12 cellular contexts compared by ENCODE assay signal in the genomic region with DNA sequence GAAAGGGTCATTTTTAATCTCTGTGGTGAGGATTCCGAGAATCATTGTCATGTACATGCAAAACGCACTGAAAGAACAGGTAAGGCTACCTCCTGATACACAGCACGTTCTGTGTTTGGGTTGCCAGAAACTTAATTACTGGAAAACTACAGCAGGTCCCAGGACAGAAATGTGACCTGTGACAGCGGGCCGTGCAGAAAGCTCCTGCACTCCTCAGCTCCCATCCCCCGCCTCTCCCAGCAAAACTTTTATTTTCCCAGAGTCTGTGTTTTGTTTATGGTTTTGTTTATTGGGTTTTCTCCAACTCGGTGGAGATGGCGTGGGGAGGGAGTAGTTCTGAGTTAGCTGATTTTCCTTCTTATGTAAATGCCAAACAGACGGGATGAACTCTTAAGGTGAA. TPM values are rescaled to one million over a fixed set of nuclear protein-coding genes. Genes with fewer than 3 reads are reported as not detected.
DNase-seq lines count a peak whose midpoint lies in the region; ATAC-seq, FAIRE-seq and TF ChIP-seq lines count a peak whose summit lies in the region.
"Had no signal": no experiment of that assay in that cellular context is flagged by ENCODE, and none has a peak within 500 bp of the region (broad histone marks: within the 10 kb centered on the region; RNA-seq: fewer than 3 reads in every experiment).

No MANE protein-coding gene starts in this region.

- H3K27me3 Mint-ChIP-seq in HFFc6 (ENCODE audit: insufficient read depth): no peaks in the 10 kb centered on the region; the same call in 1 of the 2 replicates
- no peaks in the 10 kb centered on the region for H3K27me3 Mint-ChIP-seq in chondrocyte (ENCODE audit: low read depth)

- H3K4me1 Mint-ChIP-seq in HFFc6 (ENCODE audit: low read depth) (peaks cover 59% of the 10 kb centered on the region), chondrocyte (ENCODE audit: low read depth) (peaks cover 61% of the 10 kb centered on the region)

- DNase-seq in HFFc6 (no peak), chondrocyte (ENCODE audit: low spot score) (no peak), left lung (no peak), stomach (no peak), NCI-H1436 (lab: John Stamatoyannopoulos, UW) (no peak), GM12892 (ENCODE audit: insufficient read length) (no peak)
- DNase-seq: activated T-cell treated with anti-CD3 and anti-CD28 coated beads, Interleukin-2, amount 50 U/mL, for 1 hour; effector memory CD4-positive, alpha-beta T cell; NCI-H524 had no signal

- TF ChIP-seq EP300 in stomach (IDR thresholded peaks at IDR 0.05): no peak

- ATAC-seq in left lung: peak; percentile 19
- ATAC-seq in GM19395 (IDR thresholded peaks at IDR 0.05; ENCODE audit: unreplicated experiment): no peak
- ATAC-seq in GM18520 (IDR thresholded peaks at IDR 0.05; ENCODE audit: unreplicated experiment): no peak

- no peak for FAIRE-seq in GM12892 (lab: Jason Lieb, UNC)
- FAIRE-seq: D721Med had no signal

- H3K4me1 ChIP-seq in left lung: peaks cover 24 to 32% of the 10 kb centered on the region in 2 donors
- peaks cover 24 to 58% (median 48%) of the 10 kb centered on the region in 4 donors for H3K4me1 ChIP-seq in stomach

- intact Hi-C loops in left lung (cut with DNase I) (no loop called here), stomach (cut with DNase I; ENCODE audit: low total_unique reads) (loop anchor here (10.0 kb wide), 1 partner anchor 50 kb away; no protein-coding TSS in a partner anchor)

- H3K4me3 Mint-ChIP-seq in HFFc6 (peak overlapping the region; percentile 83), chondrocyte (ENCODE audit: unreplicated experiment) (no peak overlapping the region)

- no peaks in the 10 kb centered on the region for H3K27me3 ChIP-seq in left lung
- H3K27me3 ChIP-seq in stomach: no peaks in the 10 kb centered on the region

- H3K27ac ChIP-seq in left lung (peak overlapping the region; percentile 75 to 92), stomach (peak overlapping the region; percentile 65 to 90 (median 84))

- H3K4me3 ChIP-seq in left lung (no peak overlapping the region), stomach (no peak overlapping the region)

- no peak for TF ChIP-seq POLR2A in stomach (IDR thresholded peaks at IDR 0.05)
- TF ChIP-seq POLR2A in GM12892 (IDR thresholded peaks at IDR 0.05; ENCODE audit: low read depth, low read length): no peak

- H3K27ac Mint-ChIP-seq in HFFc6 (peak overlapping the region; percentile 97), chondrocyte (ENCODE audit: unreplicated experiment) (peak overlapping the region; percentile 93)

- H3K9me3 Mint-ChIP-seq in HFFc6 (no peaks in the 10 kb centered on the region), chondrocyte (ENCODE audit: low read depth) (no peaks in the 10 kb centered on the region)

- H3K36me3 Mint-ChIP-seq in HFFc6 (ENCODE audit: low read depth) (no peaks in the 10 kb centered on the region), chondrocyte (ENCODE audit: low read depth) (no peaks in the 10 kb centered on the region)

- no peaks in the 10 kb centered on the region for H3K9me3 ChIP-seq in left lung
- no peaks in the 10 kb centered on the region for H3K9me3 ChIP-seq in stomach

- no peaks in the 10 kb centered on the region for H3K36me3 ChIP-seq in left lung
- peaks cover 0 to 13% (median 4%) of the 10 kb centered on the region in 4 donors for H3K36me3 ChIP-seq in stomach

- TF ChIP-seq CTCF in HFFc6 (IDR thresholded peaks at IDR 0.05): no peak
- no peak for TF ChIP-seq CTCF in chondrocyte (IDR thresholded peaks at IDR 0.05)
- no peak for TF ChIP-seq CTCF in left lung (IDR thresholded peaks at IDR 0.05)
- no peak for TF ChIP-seq CTCF in stomach (IDR thresholded peaks at IDR 0.05)

- 23 to 51% (median 49%) methylated on average over 9 of the region's 9 CpGs for WGBS in stomach, 5 donors

RNA-seq across cellular contexts. Expression of gene SLC44A3, which starts 44.7 kb away (rescaled TPM):
- 1 to 10 TPM in 2 of 6 experiments, under 1 TPM in 4; 0.62 to 1.8 (median 0.73) TPM for total RNA-seq in HFFc6 (2021; fragmentation: NEBNext Ultra II Directional; extraction: Animal tissue kit (Norgen Biotek cat#: 25700))
- total RNA-seq in chondrocyte (1.5 to 2.5 TPM (median 2.2 TPM) in 3 replicates), left lung (10 to 100 TPM; 14.1 to 38.4 TPM), stomach (10 to 100 TPM in 2 of 5 donors, 1 to 10 TPM in 2, not detected in 1; 3.1 to 80.3 (median 12.5) TPM)
- polyA plus RNA-seq in stomach: 10 to 100 TPM; 11.6 to 17.1 (median 12.0) TPM
- polyA plus RNA-seq in GM12892 (2012; ENCODE audit: missing spikeins): not detected
